17 cellular contexts compared by ENCODE assay signal in the genomic region with DNA sequence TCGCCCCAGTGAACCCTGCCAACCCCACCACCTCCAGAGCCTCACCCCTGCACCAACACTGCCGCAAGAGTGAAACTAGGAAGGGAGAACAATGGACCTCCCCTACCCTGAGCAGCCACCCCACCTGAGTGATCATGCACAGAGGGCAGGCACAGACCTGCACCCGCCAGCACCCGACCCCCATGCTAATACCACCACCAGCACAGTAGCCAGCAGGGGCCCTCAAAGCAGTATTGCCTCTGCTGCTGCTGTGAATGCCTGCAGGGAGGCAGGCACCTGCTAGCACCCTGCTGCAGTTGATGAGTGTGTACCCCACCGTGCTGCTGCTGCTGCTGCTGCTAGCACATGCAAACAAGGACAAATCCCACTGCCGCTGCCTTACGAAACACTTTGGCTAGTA.
DNase-seq lines count a peak whose midpoint lies in the region; ATAC-seq, FAIRE-seq and TF ChIP-seq lines count a peak whose summit lies in the region.
"Had no signal": no experiment of that assay in that cellular context is flagged by ENCODE, and none has a peak within 500 bp of the region (broad histone marks: within the 10 kb centered on the region; RNA-seq: fewer than 3 reads in every experiment).

No MANE protein-coding gene starts in this region.

- TF ChIP-seq RAD21 in H1 (IDR thresholded peaks at IDR 0.05 in 1 of 2, conservative IDR thresholded peaks at IDR 0.05 in 1 of 2; ENCODE audit: low read depth in 2 of 2, low read length in 2 of 2): no peak

- DNase-seq in cardiac septum (ENCODE audit: low spot score): peak; percentile 63
- DNase-seq in left cardiac atrium: no peak
- no peak for DNase-seq in GM23338 (ENCODE audit: low spot score)
- DNase-seq in H1 (ENCODE audit: low read depth in 1 of 2, low spot score in 2 of 2): no peak
- peak; percentile 30 for DNase-seq in osteoblast (ENCODE audit: insufficient read length, low spot score, missing footprints)
- no peak for DNase-seq in NOMO-1 (lab: John Stamatoyannopoulos, UW; ENCODE audit: unreplicated experiment in 2 of 2)
- DNase-seq in inferior parietal cortex (ENCODE audit: extremely low spot score): no peak
- DNase-seq in HTR-8/SVneo (ENCODE audit: insufficient read length, low spot score): no peak
- DNase-seq: 8988T; CD8-positive, alpha-beta T cell; GM23248; H7 had no signal

- H3K23ac ChIP-seq in H1 (ENCODE audit: insufficient read length): no peak overlapping the region

- CTCF ChIA-PET in H1 (lab: Charles Lee; ENCODE audit: partially characterized antibody): no interaction called here

- H3K79me1 ChIP-seq in H1 (ENCODE audit: low read depth, low read length): 0 out of 2 replicates have a peak, but pooled peaks cover 4% of the 10 kb centered on the region

- no peak overlapping the region for H2BK15ac ChIP-seq in H1 (ENCODE audit: low read length)

- intact Hi-C loops in cardiac septum (cut with DNase I) (no loop called here), left cardiac atrium (cut with DNase I) (no loop called here)

- no peak overlapping the region for H2BK20ac ChIP-seq in H1 (ENCODE audit: low read length)

- H3K4me2 ChIP-seq in GM23338 (no peak overlapping the region), H1 (ENCODE audit: insufficient read depth in 1 of 2, low read depth in 2 of 2, low read length in 2 of 2) (no peak overlapping the region), osteoblast (ENCODE audit: insufficient read depth, low read length) (no peak overlapping the region)
- H3K4me2 ChIP-seq: BLaER1 had no signal

- H3K4me3 Mint-ChIP-seq in GM23338: no peak overlapping the region
- H3K4me3 Mint-ChIP-seq: CD8-positive, alpha-beta T cell had no signal

- H3K4me3 ChIP-seq in GM23338 (no peak overlapping the region), H1 (ENCODE audit: extremely low read depth in 1 of 4, insufficient read depth in 2 of 4, low read depth in 3 of 4, low read length in 4 of 4) (no peak overlapping the region), osteoblast (ENCODE audit: insufficient read depth, low read length) (no peak overlapping the region)
- H3K4me3 ChIP-seq: BLaER1, GM23248 had no signal

- H3K36me3 Mint-ChIP-seq in GM23338 (ENCODE audit: low read depth): peaks cover 3% of the 10 kb centered on the region; the same call in 1 of the 3 replicates

- H3K27ac Mint-ChIP-seq in GM23338: no peak overlapping the region
- H3K27ac Mint-ChIP-seq: CD8-positive, alpha-beta T cell had no signal

- peaks cover 3% of the 10 kb centered on the region; the same call in 1 of the 2 replicates for H3K9me2 ChIP-seq in GM23338 (ENCODE audit: insufficient read depth)

- H2AK5ac ChIP-seq in H1 (ENCODE audit: low read depth, low read length): peak overlapping the region; percentile 28; the same call in 1 of the 2 replicates

- ATAC-seq in left cardiac atrium: no peak
- peak; percentile 45; the same call in 2 of the 3 replicates for ATAC-seq in GM23338
- ATAC-seq: CD8-positive, alpha-beta T cell; HCT116 had no signal

- H2BK5ac ChIP-seq in H1 (ENCODE audit: low read depth, low read length): no peak overlapping the region

- H2BK12ac ChIP-seq in H1 (ENCODE audit: low read depth, low read length): no peak overlapping the region

- POLR2A ChIA-PET in H1 (lab: Charles Lee; ENCODE audit: partially characterized antibody): no interaction called here

- H4K20me1 ChIP-seq in GM23338 (replicated peaks; ENCODE audit: insufficient read depth) (no peaks in the 10 kb centered on the region; the same call in 1 of the 2 replicates), H1 (replicated peaks in 1 of 2; ENCODE audit: control insufficient read depth in 1 of 2, insufficient read depth in 2 of 2, low read length in 2 of 2) (no peaks in the 10 kb centered on the region), osteoblast (ENCODE audit: insufficient read depth, low read length) (peaks cover 9% of the 10 kb centered on the region)
- H4K20me1 ChIP-seq: BLaER1 had no signal

- H3K9me3 ChIP-seq in H1 (ENCODE audit: insufficient read depth in 2 of 2, low read depth in 1 of 2, low read length in 1 of 2) (peaks cover 0 to 3% of the 10 kb centered on the region in 2 experiments; a peak in 1 of 4 replicates), osteoblast (ENCODE audit: low read depth, low read length) (no peaks in the 10 kb centered on the region)

- FAIRE-seq in H1 (lab: Jason Lieb, UNC): no peak
- no peak for FAIRE-seq in HTR-8/SVneo (lab: Jason Lieb, UNC)
- FAIRE-seq: G401.6, GM12891, GM19239 had no signal

- no peaks in the 10 kb centered on the region for H3K27me3 Mint-ChIP-seq in GM23338 (ENCODE audit: insufficient read depth, low read depth, poor library complexity)

- no peak overlapping the region for H3K9ac ChIP-seq in H1 (replicated peaks in 1 of 4; ENCODE audit: extremely low read depth in 1 of 4, low read depth in 3 of 4, low read length in 3 of 4)
- H3K9ac ChIP-seq: BLaER1, GM23248 had no signal

- WGBS in H1 (ENCODE audit: extremely low coverage in 1 of 2, insufficient coverage in 1 of 2, insufficient read length in 1 of 2, insufficient replicate concordance in 2 of 2, low coverage in 1 of 2, low lambda C conversion rate in 2 of 2, missing lambda C conversion rate in 1 of 2), 2 experiments: 91% methylated on average over 7 of the region's 7 CpGs; no CpG with 5 or more reads in 1 of the 2 experiments

- no peak overlapping the region for H3K4ac ChIP-seq in H1 (replicated peaks; ENCODE audit: insufficient read length, low read depth, low read length)

- peaks cover 26% of the 10 kb centered on the region for H3K79me2 ChIP-seq in GM23338 (replicated peaks; ENCODE audit: insufficient read depth)
- H3K79me2 ChIP-seq in H1 (ENCODE audit: control insufficient read depth in 1 of 2, insufficient read depth in 2 of 2, low read length in 2 of 2): peaks cover 0 to 9% of the 10 kb centered on the region in 2 experiments; a peak in 2 of 4 replicates
- H3K79me2 ChIP-seq in osteoblast (ENCODE audit: insufficient read depth, low read length): peaks cover 10% of the 10 kb centered on the region

- H3K27ac ChIP-seq in GM23338 (ENCODE audit: low read depth): no peak overlapping the region
- H3K27ac ChIP-seq in H1 (ENCODE audit: low read depth, low read length): no peak overlapping the region
- no peak overlapping the region for H3K27ac ChIP-seq in osteoblast (ENCODE audit: low read depth, low read length)
- H3K27ac ChIP-seq: BLaER1, GM23248 had no signal

- no peaks in the 10 kb centered on the region for H3F3A ChIP-seq in GM23338 (replicated peaks; ENCODE audit: low read depth)

- H3K23me2 ChIP-seq in H1 (ENCODE audit: low read depth, low read length): no peaks in the 10 kb centered on the region

- no peak overlapping the region for H4K91ac ChIP-seq in H1 (replicated peaks; ENCODE audit: insufficient read length, low read length)

- H2AFZ ChIP-seq in GM23338 (no peak overlapping the region), H1 (ENCODE audit: low read length) (no peak overlapping the region), osteoblast (ENCODE audit: low read length) (no peak overlapping the region)
- H2AFZ ChIP-seq: GM23248 had no signal

- H3K56ac ChIP-seq in H1 (replicated peaks; ENCODE audit: insufficient read length, low read depth, low read length): no peak overlapping the region

- H3K27me3 ChIP-seq in GM23338 (ENCODE audit: insufficient read depth) (no peaks in the 10 kb centered on the region), H1 (replicated peaks in 1 of 4; ENCODE audit: control insufficient read depth in 3 of 4, extremely low read depth in 1 of 4, insufficient read depth in 3 of 4, low read length in 3 of 4) (no peaks in the 10 kb centered on the region), osteoblast (ENCODE audit: insufficient read depth, low read length) (no peaks in the 10 kb centered on the region)
- H3K27me3 ChIP-seq: BLaER1 had no signal

- H3K14ac ChIP-seq in H1 (ENCODE audit: insufficient read length): no peak overlapping the region

- no peaks in the 10 kb centered on the region for H3K4me1 ChIP-seq in GM23338 (ENCODE audit: insufficient read depth)
- 0 out of 7 replicates have a peak, but pooled peaks cover 0 to 2% (median 0%) of the 10 kb centered on the region in 4 experiments for H3K4me1 ChIP-seq in H1 (replicated peaks in 1 of 4; ENCODE audit: control insufficient read depth in 3 of 4, insufficient read depth in 4 of 4, low read length in 3 of 4)
- H3K4me1 ChIP-seq in osteoblast (ENCODE audit: insufficient read depth, low read length): no peaks in the 10 kb centered on the region
- H3K4me1 ChIP-seq: BLaER1 had no signal

- no peak for TF ChIP-seq POLR2A in H1 (IDR thresholded peaks at IDR 0.05; ENCODE audit: control extremely low read depth in 1 of 2, low read depth in 2 of 2, low read length in 2 of 2)

- H3K9me3 Mint-ChIP-seq in GM23338: no peaks in the 10 kb centered on the region; the same call in 2 of the 3 replicates

- H3K36me3 ChIP-seq in GM23338 (ENCODE audit: insufficient read depth) (no peaks in the 10 kb centered on the region), H1 (ENCODE audit: control insufficient read depth in 2 of 4, insufficient read depth in 4 of 4, low read length in 3 of 4) (no peaks in the 10 kb centered on the region), osteoblast (ENCODE audit: insufficient read depth, low read length) (no peaks in the 10 kb centered on the region)

- no peak overlapping the region; the same call in 1 of the 2 replicates for H3K18ac ChIP-seq in H1 (ENCODE audit: extremely low read depth, low read length)

- no peak for TF ChIP-seq EP300 in H1 (IDR thresholded peaks at IDR 0.05; ENCODE audit: borderline replicate concordance in 1 of 2, low read depth in 2 of 2, low read length in 2 of 2)

- no peak overlapping the region for H4K8ac ChIP-seq in H1 (ENCODE audit: extremely low read depth, insufficient read depth, low read length)

- no peak for TF ChIP-seq CTCF in GM23338 (conservative IDR thresholded peaks at IDR 0.05; ENCODE audit: low read depth in 2 of 2)
- no peak for TF ChIP-seq CTCF in H1 (IDR thresholded peaks at IDR 0.05; ENCODE audit: control extremely low read depth in 1 of 3, insufficient read depth in 1 of 3, low read depth in 1 of 3, low read length in 3 of 3)
- no peak for TF ChIP-seq CTCF in osteoblast (IDR thresholded peaks at IDR 0.05; ENCODE audit: extremely low read depth, low read depth, low read length)

- H3K4me1 Mint-ChIP-seq in GM23338: no peaks in the 10 kb centered on the region

- H4K5ac ChIP-seq in H1 (ENCODE audit: insufficient read length, low read depth, low read length): no peak overlapping the region

- H2BK120ac ChIP-seq in H1 (replicated peaks; ENCODE audit: low read depth, low read length): no peak overlapping the region

TF ChIP-seq in GM23338, 12 proteins besides CTCF, POLR2A, EP300 and RAD21 (continues in another document):
- TF ChIP-seq ZNF114 (CRISPR knock-in tag; IDR thresholded peaks at IDR 0.05): no peak
- no peak for TF ChIP-seq POLR2AphosphoS5 (IDR thresholded peaks at IDR 0.05; ENCODE audit: low read depth)

TF ChIP-seq in H1, 55 proteins besides CTCF, POLR2A, EP300 and RAD21 (continues in another document):
- TF ChIP-seq MAFK (IDR thresholded peaks at IDR 0.05; ENCODE audit: low read depth, low read length) (no peak), ZNF274 (IDR thresholded peaks at IDR 0.05; ENCODE audit: borderline replicate concordance, extremely low read depth, low read length) (no peak), CTBP2 (IDR thresholded peaks at IDR 0.05; ENCODE audit: borderline replicate concordance, insufficient read depth, insufficient read length, low read length) (no peak), SIRT6 (IDR thresholded peaks at IDR 0.05; ENCODE audit: low read length) (no peak), JUN (IDR thresholded peaks at IDR 0.05; ENCODE audit: low read depth, low read length) (no peak)

Comparison
In these comparisons a context has a peak if more than half of its experiments do, and no peak if none do; other contexts are left out.
1. DNase-seq: peak in cardiac septum (single experiment) and osteoblast (single experiment); none in left cardiac atrium (single experiment), GM23338 (single experiment), H1 (0 of 2), NOMO-1 (0 of 2), inferior parietal cortex (single experiment) and HTR-8/SVneo (single experiment).